ENCODE assay signal across 1 cellular context in genomic region chr2:240136013-240136670, GRCh38.
TF ChIP-seq lines count a peak whose summit lies in the region.

COPS9 (minus strand) TSS chr2:240136305; CDS start chr2:240136284, 21 bp downstream.

TF ChIP-seq in HepG2, 621 proteins besides CTCF, POLR2A, EP300 and RAD21 (continued from another document and continues in another):
- TF ChIP-seq ZNF768 (CRISPR knock-in tag; IDR thresholded peaks at IDR 0.05) (no peak), ZZZ3 (CRISPR knock-in tag; IDR thresholded peaks at IDR 0.05; ENCODE audit: borderline replicate concordance) (peak; percentile 76; the same call in 1 of the 2 replicates), ZKSCAN1 (IDR thresholded peaks at IDR 0.05; ENCODE audit: low read length) (no peak), ZNF569 (CRISPR knock-in tag; IDR thresholded peaks at IDR 0.05; ENCODE audit: borderline replicate concordance) (no peak), THYN1 (CRISPR knock-in tag; IDR thresholded peaks at IDR 0.05; ENCODE audit: borderline replicate concordance, low read depth) (no peak), ZNF335 (CRISPR knock-in tag; IDR thresholded peaks at IDR 0.05) (peak; percentile 90), NONO (IDR thresholded peaks at IDR 0.05) (no peak), NONO (CRISPR knock-in tag; conservative IDR thresholded peaks at IDR 0.05) (peak; percentile 95), ZNF781 (CRISPR knock-in tag; IDR thresholded peaks at IDR 0.05; ENCODE audit: borderline replicate concordance, not compliant biosample characterization) (no peak), PBX3 (CRISPR knock-in tag; IDR thresholded peaks at IDR 0.05; ENCODE audit: borderline replicate concordance) (no peak), ZNF713 (CRISPR knock-in tag; IDR thresholded peaks at IDR 0.05) (no peak), ZBTB34 (CRISPR knock-in tag; IDR thresholded peaks at IDR 0.05) (no peak), EEA1 (CRISPR knock-in tag; IDR thresholded peaks at IDR 0.05; ENCODE audit: borderline replicate concordance) (peak; percentile 25; the same call in 1 of the 2 replicates), SCMH1 (CRISPR knock-in tag; IDR thresholded peaks at IDR 0.05; ENCODE audit: borderline replicate concordance) (no peak), CBX2 (IDR thresholded peaks at IDR 0.05; ENCODE audit: low read depth, low read length) (no peak), CBX2 (CRISPR knock-in tag; IDR thresholded peaks at IDR 0.05; ENCODE audit: low read depth) (no peak), SMAD9 (CRISPR knock-in tag; IDR thresholded peaks at IDR 0.05) (no peak; the same call in 1 of the 2 replicates), ZNF550 (CRISPR knock-in tag; IDR thresholded peaks at IDR 0.05; ENCODE audit: borderline replicate concordance) (no peak), NBN (conservative IDR thresholded peaks at IDR 0.05) (no peak), ZNF546 (CRISPR knock-in tag; conservative IDR thresholded peaks at IDR 0.05) (peak; percentile 67; the same call in 1 of the 2 replicates), GATA4 (IDR thresholded peaks at IDR 0.05; ENCODE audit: borderline replicate concordance, low read depth) (peak; percentile 44; the same call in 1 of the 2 replicates), HNRNPL (IDR thresholded peaks at IDR 0.05; ENCODE audit: low read depth, low read length) (no peak), ATF3 (CRISPR knock-in tag; IDR thresholded peaks at IDR 0.05) (no peak), ZNF557 (CRISPR knock-in tag; IDR thresholded peaks at IDR 0.05) (no peak), MEIS2 (CRISPR knock-in tag; IDR thresholded peaks at IDR 0.05) (peak; percentile 50; the same call in 1 of the 2 replicates), ZNF83 (CRISPR knock-in tag; IDR thresholded peaks at IDR 0.05; ENCODE audit: borderline replicate concordance) (peak; percentile 63; the same call in 1 of the 2 replicates), ADNP (CRISPR knock-in tag; IDR thresholded peaks at IDR 0.05) (no peak), ZNF263 (CRISPR knock-in tag; IDR thresholded peaks at IDR 0.05) (peak; percentile 92), ZBTB46 (CRISPR knock-in tag; IDR thresholded peaks at IDR 0.05; ENCODE audit: borderline replicate concordance) (no peak), TOPORS (CRISPR knock-in tag; IDR thresholded peaks at IDR 0.05) (no peak), ZNF34 (CRISPR knock-in tag; IDR thresholded peaks at IDR 0.05; ENCODE audit: borderline replicate concordance) (0 out of 2 replicates have a peak, but pooled peaks have one; percentile 69), ZNF329 (CRISPR knock-in tag; IDR thresholded peaks at IDR 0.05; ENCODE audit: low read depth) (no peak), MLX (CRISPR knock-in tag; IDR thresholded peaks at IDR 0.05) (no peak), ZNF775 (CRISPR knock-in tag; IDR thresholded peaks at IDR 0.05; ENCODE audit: borderline replicate concordance) (no peak), SMAD1 (CRISPR knock-in tag; IDR thresholded peaks at IDR 0.05; ENCODE audit: borderline replicate concordance, low read depth) (0 out of 2 replicates have a peak, but pooled peaks have one; percentile 79), IRX3 (CRISPR knock-in tag; IDR thresholded peaks at IDR 0.05; ENCODE audit: borderline replicate concordance, low read depth) (no peak), ZNF749 (CRISPR knock-in tag; IDR thresholded peaks at IDR 0.05; ENCODE audit: borderline replicate concordance) (peak; percentile 69; the same call in 1 of the 2 replicates), NFKBIZ (CRISPR knock-in tag; IDR thresholded peaks at IDR 0.05) (0 out of 2 replicates have a peak, but pooled peaks have one; percentile 43), ZNF30 (CRISPR knock-in tag; IDR thresholded peaks at IDR 0.05) (no peak), NKX3-1 (CRISPR knock-in tag; IDR thresholded peaks at IDR 0.05) (no peak; the same call in 1 of the 2 replicates), ZNF138 (CRISPR knock-in tag; IDR thresholded peaks at IDR 0.05; ENCODE audit: low read depth) (no peak; the same call in 1 of the 2 replicates), ZNF282 (IDR thresholded peaks at IDR 0.05; ENCODE audit: partially characterized antibody) (no peak), TCF12 (IDR thresholded peaks at IDR 0.05) (no peak), TCF12 (CRISPR knock-in tag; IDR thresholded peaks at IDR 0.05) (no peak)
- TF ChIP-seq, protein P1, sequence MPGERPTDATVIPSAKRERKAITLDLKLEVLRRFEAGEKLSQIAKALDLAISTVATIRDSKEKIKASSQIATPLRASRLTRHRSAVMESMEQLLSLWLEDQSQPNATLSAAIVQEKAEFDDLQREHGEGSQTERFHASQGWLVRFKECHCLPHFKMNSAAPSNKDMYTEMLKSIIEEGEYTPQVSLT (CRISPR knock-in tag; IDR thresholded peaks at IDR 0.05; ENCODE audit: borderline replicate concordance, low read depth): no peak
- TF ChIP-seq, protein P2, sequence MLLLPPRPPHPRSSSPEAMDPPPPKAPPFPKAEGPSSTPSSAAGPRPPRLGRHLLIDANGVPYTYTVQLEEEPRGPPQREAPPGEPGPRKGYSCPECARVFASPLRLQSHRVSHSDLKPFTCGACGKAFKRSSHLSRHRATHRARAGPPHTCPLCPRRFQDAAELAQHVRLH (CRISPR knock-in tag; IDR thresholded peaks at IDR 0.05; ENCODE audit: borderline replicate concordance, low read depth): no peak
- TF ChIP-seq, protein P3, sequence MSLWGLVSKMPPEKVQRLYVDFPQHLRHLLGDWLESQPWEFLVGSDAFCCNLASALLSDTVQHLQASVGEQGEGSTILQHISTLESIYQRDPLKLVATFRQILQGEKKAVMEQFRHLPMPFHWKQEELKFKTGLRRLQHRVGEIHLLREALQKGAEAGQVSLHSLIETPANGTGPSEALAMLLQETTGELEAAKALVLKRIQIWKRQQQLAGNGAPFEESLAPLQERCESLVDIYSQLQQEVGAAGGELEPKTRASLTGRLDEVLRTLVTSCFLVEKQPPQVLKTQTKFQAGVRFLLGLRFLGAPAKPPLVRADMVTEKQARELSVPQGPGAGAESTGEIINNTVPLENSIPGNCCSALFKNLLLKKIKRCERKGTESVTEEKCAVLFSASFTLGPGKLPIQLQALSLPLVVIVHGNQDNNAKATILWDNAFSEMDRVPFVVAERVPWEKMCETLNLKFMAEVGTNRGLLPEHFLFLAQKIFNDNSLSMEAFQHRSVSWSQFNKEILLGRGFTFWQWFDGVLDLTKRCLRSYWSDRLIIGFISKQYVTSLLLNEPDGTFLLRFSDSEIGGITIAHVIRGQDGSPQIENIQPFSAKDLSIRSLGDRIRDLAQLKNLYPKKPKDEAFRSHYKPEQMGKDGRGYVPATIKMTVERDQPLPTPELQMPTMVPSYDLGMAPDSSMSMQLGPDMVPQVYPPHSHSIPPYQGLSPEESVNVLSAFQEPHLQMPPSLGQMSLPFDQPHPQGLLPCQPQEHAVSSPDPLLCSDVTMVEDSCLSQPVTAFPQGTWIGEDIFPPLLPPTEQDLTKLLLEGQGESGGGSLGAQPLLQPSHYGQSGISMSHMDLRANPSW (CRISPR knock-in tag; IDR thresholded peaks at IDR 0.05; ENCODE audit: borderline replicate concordance): peak; percentile 82; the same call in 1 of the 2 replicates
- TF ChIP-seq, protein P4, sequence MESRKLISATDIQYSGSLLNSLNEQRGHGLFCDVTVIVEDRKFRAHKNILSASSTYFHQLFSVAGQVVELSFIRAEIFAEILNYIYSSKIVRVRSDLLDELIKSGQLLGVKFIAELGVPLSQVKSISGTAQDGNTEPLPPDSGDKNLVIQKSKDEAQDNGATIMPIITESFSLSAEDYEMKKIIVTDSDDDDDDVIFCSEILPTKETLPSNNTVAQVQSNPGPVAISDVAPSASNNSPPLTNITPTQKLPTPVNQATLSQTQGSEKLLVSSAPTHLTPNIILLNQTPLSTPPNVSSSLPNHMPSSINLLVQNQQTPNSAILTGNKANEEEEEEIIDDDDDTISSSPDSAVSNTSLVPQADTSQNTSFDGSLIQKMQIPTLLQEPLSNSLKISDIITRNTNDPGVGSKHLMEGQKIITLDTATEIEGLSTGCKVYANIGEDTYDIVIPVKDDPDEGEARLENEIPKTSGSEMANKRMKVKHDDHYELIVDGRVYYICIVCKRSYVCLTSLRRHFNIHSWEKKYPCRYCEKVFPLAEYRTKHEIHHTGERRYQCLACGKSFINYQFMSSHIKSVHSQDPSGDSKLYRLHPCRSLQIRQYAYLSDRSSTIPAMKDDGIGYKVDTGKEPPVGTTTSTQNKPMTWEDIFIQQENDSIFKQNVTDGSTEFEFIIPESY (CRISPR knock-in tag; IDR thresholded peaks at IDR 0.05): no peak
- TF ChIP-seq, protein P5, sequence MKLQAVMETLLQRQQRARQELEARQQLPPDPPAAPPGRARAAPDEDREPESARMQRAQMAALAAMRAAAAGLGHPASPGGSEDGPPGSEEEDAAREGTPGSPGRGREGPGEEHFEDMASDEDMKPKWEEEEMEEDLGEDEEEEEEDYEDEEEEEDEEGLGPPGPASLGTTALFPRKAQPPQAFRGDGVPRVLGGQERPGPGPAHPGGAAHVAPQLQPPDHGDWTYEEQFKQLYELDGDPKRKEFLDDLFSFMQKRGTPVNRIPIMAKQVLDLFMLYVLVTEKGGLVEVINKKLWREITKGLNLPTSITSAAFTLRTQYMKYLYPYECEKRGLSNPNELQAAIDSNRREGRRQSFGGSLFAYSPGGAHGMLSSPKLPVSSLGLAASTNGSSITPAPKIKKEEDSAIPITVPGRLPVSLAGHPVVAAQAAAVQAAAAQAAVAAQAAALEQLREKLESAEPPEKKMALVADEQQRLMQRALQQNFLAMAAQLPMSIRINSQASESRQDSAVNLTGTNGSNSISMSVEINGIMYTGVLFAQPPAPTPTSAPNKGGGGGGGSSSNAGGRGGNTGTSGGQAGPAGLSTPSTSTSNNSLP (IDR thresholded peaks at IDR 0.05; ENCODE audit: low read depth, low read length): no peak
- TF ChIP-seq, protein P6, sequence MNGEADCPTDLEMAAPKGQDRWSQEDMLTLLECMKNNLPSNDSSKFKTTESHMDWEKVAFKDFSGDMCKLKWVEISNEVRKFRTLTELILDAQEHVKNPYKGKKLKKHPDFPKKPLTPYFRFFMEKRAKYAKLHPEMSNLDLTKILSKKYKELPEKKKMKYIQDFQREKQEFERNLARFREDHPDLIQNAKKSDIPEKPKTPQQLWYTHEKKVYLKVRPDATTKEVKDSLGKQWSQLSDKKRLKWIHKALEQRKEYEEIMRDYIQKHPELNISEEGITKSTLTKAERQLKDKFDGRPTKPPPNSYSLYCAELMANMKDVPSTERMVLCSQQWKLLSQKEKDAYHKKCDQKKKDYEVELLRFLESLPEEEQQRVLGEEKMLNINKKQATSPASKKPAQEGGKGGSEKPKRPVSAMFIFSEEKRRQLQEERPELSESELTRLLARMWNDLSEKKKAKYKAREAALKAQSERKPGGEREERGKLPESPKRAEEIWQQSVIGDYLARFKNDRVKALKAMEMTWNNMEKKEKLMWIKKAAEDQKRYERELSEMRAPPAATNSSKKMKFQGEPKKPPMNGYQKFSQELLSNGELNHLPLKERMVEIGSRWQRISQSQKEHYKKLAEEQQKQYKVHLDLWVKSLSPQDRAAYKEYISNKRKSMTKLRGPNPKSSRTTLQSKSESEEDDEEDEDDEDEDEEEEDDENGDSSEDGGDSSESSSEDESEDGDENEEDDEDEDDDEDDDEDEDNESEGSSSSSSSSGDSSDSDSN (CRISPR knock-in tag; IDR thresholded peaks at IDR 0.05): peak; percentile 85; the same call in 1 of the 2 replicates
- TF ChIP-seq, protein P7, sequence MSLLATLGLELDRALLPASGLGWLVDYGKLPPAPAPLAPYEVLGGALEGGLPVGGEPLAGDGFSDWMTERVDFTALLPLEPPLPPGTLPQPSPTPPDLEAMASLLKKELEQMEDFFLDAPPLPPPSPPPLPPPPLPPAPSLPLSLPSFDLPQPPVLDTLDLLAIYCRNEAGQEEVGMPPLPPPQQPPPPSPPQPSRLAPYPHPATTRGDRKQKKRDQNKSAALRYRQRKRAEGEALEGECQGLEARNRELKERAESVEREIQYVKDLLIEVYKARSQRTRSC (CRISPR knock-in tag; IDR thresholded peaks at IDR 0.05; ENCODE audit: low read depth): peak; percentile 92; the same call in 1 of the 2 replicates
